Comparison of ENCODE assay signal across 19 cellular contexts in the genomic region with DNA sequence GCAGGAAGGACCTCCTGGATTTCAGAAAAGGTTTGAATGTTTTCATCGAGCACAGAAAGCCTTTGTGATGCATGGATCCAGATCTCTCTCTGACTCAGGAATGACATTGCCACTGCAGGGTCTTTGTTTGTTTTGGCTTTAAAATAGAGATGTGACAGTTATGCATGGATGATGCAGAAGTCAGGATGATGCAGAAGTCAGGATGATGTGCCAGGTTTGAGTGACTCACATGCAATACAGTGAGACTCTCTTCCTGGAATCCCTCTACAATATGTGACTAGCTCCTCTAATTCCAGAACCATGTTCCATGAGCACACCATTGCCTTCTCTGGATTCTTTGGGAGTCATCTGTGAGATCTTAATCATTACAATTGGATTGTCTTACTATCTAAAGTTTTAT.
DNase-seq lines count a peak whose midpoint lies in the region; ATAC-seq and TF ChIP-seq lines count a peak whose summit lies in the region.
"Had no signal": no experiment of that assay in that cellular context is flagged by ENCODE, and none has a peak within 500 bp of the region (broad histone marks: within the 10 kb centered on the region; RNA-seq: fewer than 3 reads in every experiment).

No MANE protein-coding gene starts in this region.

- no peaks in the 10 kb centered on the region for H3K9me2 ChIP-seq in SK-N-SH
- no peaks in the 10 kb centered on the region for H3K9me2 ChIP-seq in Karpas-422 (replicated peaks; ENCODE audit: insufficient read depth, low read length)

- no peak overlapping the region for H3K4me2 ChIP-seq in SK-N-SH
- no peak overlapping the region for H3K4me2 ChIP-seq in Karpas-422 (ENCODE audit: low read depth, low read length, poor library complexity, severe bottlenecking)

- no peaks in the 10 kb centered on the region for H3K9me3 ChIP-seq in HUES48 (ENCODE audit: control insufficient read depth, insufficient read depth, low read length)
- H3K9me3 ChIP-seq in SK-N-SH: no peaks in the 10 kb centered on the region
- H3K9me3 ChIP-seq in Karpas-422 (ENCODE audit: low read length): no peaks in the 10 kb centered on the region
- H3K9me3 ChIP-seq: spleen had no signal

- no peaks in the 10 kb centered on the region for H3K36me3 ChIP-seq in HUES48 (ENCODE audit: control insufficient read depth, insufficient read depth, low read length)
- no peaks in the 10 kb centered on the region for H3K36me3 ChIP-seq in SK-N-SH (replicated peaks in 1 of 2; ENCODE audit: control insufficient read depth in 1 of 2, insufficient read depth in 2 of 2, low read length in 1 of 2)
- H3K36me3 ChIP-seq in Karpas-422 (ENCODE audit: insufficient read depth, low read length): no peaks in the 10 kb centered on the region
- H3K36me3 ChIP-seq: spleen had no signal

- TF ChIP-seq CTCF in SK-N-SH (IDR thresholded peaks at IDR 0.05): no peak

- H3K4me1 ChIP-seq in HUES48 (ENCODE audit: control insufficient read depth, insufficient read depth, low read length): peaks cover 29% of the 10 kb centered on the region
- peaks cover 0 to 4% of the 10 kb centered on the region in 2 experiments; a peak in 1 of 4 replicates for H3K4me1 ChIP-seq in SK-N-SH (ENCODE audit: control insufficient read depth in 1 of 2, insufficient read depth in 2 of 2, low read depth in 1 of 2, low read length in 1 of 2)
- peaks cover 6% of the 10 kb centered on the region for H3K4me1 ChIP-seq in Karpas-422 (ENCODE audit: low read length)
- H3K4me1 ChIP-seq: spleen had no signal

- no peak overlapping the region for H2AFZ ChIP-seq in SK-N-SH (ENCODE audit: low read depth)
- no peak overlapping the region for H2AFZ ChIP-seq in Karpas-422 (ENCODE audit: low read length)

- H3K27me3 ChIP-seq in HUES48 (ENCODE audit: control insufficient read depth, insufficient read depth, low read length) (no peaks in the 10 kb centered on the region), SK-N-SH (ENCODE audit: insufficient read depth) (no peaks in the 10 kb centered on the region), Karpas-422 (ENCODE audit: low read length) (no peaks in the 10 kb centered on the region)

- DNase-seq in AG20443 (ENCODE audit: low spot score) (peak; percentile 70), SK-N-SH (peak; percentile 30), fibroblast of the conjunctiva (ENCODE audit: low read depth) (peak; percentile 18), occipital lobe (lab: John Stamatoyannopoulos, UW) (no peak), germinal center (ENCODE audit: low spot score) (no peak), Karpas-422 (no peak)
- DNase-seq: activated B cell treated with CpG ODN at 0.5 μM for 24 hours; activated naive CD4-positive, alpha-beta T cell treated with anti-CD3 and anti-CD28 coated beads for 36 hours; central memory CD4-positive, alpha-beta T cell; glutamatergic neuron; H7; KG1; kidney; NCI-H2081 treated with DMSO at 0.1 percent for 48 hours; spleen; stimulated activated naive CD8-positive, alpha-beta T cell treated with anti-CD3 and anti-CD28 coated beads, Interleukin-15, amount 100 ng/mL, for 72 hours; SW 1271 had no signal

- TF ChIP-seq EP300 in SK-N-SH (IDR thresholded peaks at IDR 0.05; ENCODE audit: borderline replicate concordance in 1 of 2, low read depth in 1 of 2, low read length in 1 of 2): no peak

- 0% methylated on average over 1 of the region's 1 CpG for WGBS in SK-N-SH (ENCODE audit: low lambda C conversion rate)

- no peak for TF ChIP-seq RAD21 in SK-N-SH (IDR thresholded peaks at IDR 0.05; ENCODE audit: low read length)

- H3K79me2 ChIP-seq in SK-N-SH (ENCODE audit: insufficient read depth): no peaks in the 10 kb centered on the region
- H3K79me2 ChIP-seq in Karpas-422 (ENCODE audit: low read length): no peaks in the 10 kb centered on the region

- CTCF ChIA-PET in SK-N-SH (lab: Yijun Ruan, JAX): interaction anchor here (0.5 kb wide), 1 partner anchor 22 kb away, joined by 3 read pairs; no protein-coding TSS in a partner anchor

- H3K27ac ChIP-seq in HUES48 (ENCODE audit: low read depth, low read length) (peak overlapping the region; percentile 69), SK-N-SH (ENCODE audit: low read depth in 2 of 2, low read length in 1 of 2) (no peak overlapping the region), Karpas-422 (ENCODE audit: low read length) (no peak overlapping the region)
- H3K27ac ChIP-seq: spleen had no signal

- POLR2A ChIA-PET in SK-N-SH (lab: Yijun Ruan, JAX): no interaction called here

- H3K4me3 ChIP-seq in HUES48 (ENCODE audit: low read depth, low read length) (no peak overlapping the region), SK-N-SH (ENCODE audit: low read depth in 2 of 2, low read length in 1 of 2) (no peak overlapping the region), Karpas-422 (ENCODE audit: low read length) (no peak overlapping the region)
- H3K4me3 ChIP-seq: spleen had no signal

- no peak overlapping the region for H3K9ac ChIP-seq in HUES48 (ENCODE audit: low read depth, low read length)
- H3K9ac ChIP-seq in SK-N-SH: no peak overlapping the region
- no peak overlapping the region for H3K9ac ChIP-seq in Karpas-422 (ENCODE audit: low read length)

- H4K20me1 ChIP-seq in SK-N-SH (ENCODE audit: insufficient read depth) (no peaks in the 10 kb centered on the region), Karpas-422 (ENCODE audit: insufficient read depth, low read depth, low read length) (no peaks in the 10 kb centered on the region)

- H3F3A ChIP-seq in SK-N-SH (replicated peaks; ENCODE audit: insufficient read depth): no peaks in the 10 kb centered on the region

- ATAC-seq in HG03571 (IDR thresholded peaks at IDR 0.05; ENCODE audit: unreplicated experiment): no peak
- ATAC-seq: stimulated activated naive CD8-positive, alpha-beta T cell treated with anti-CD3 and anti-CD28 coated beads, Interleukin-15, amount 100 ng/mL, for 72 hours had no signal

TF ChIP-seq in SK-N-SH, 30 proteins besides CTCF, POLR2A, EP300 and RAD21:
- TF ChIP-seq, protein P1, sequence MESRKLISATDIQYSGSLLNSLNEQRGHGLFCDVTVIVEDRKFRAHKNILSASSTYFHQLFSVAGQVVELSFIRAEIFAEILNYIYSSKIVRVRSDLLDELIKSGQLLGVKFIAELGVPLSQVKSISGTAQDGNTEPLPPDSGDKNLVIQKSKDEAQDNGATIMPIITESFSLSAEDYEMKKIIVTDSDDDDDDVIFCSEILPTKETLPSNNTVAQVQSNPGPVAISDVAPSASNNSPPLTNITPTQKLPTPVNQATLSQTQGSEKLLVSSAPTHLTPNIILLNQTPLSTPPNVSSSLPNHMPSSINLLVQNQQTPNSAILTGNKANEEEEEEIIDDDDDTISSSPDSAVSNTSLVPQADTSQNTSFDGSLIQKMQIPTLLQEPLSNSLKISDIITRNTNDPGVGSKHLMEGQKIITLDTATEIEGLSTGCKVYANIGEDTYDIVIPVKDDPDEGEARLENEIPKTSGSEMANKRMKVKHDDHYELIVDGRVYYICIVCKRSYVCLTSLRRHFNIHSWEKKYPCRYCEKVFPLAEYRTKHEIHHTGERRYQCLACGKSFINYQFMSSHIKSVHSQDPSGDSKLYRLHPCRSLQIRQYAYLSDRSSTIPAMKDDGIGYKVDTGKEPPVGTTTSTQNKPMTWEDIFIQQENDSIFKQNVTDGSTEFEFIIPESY (IDR thresholded peaks at IDR 0.05; ENCODE audit: borderline replicate concordance, low read depth): no peak
- TF ChIP-seq POLR2AphosphoS5 (IDR thresholded peaks at IDR 0.05; ENCODE audit: low read depth, low read length): no peak
- TF ChIP-seq TEAD4 (IDR thresholded peaks at IDR 0.05; ENCODE audit: borderline replicate concordance, insufficient read depth): no peak
- no peak for TF ChIP-seq ELF1 (IDR thresholded peaks at IDR 0.05)
- TF ChIP-seq, protein P2, sequence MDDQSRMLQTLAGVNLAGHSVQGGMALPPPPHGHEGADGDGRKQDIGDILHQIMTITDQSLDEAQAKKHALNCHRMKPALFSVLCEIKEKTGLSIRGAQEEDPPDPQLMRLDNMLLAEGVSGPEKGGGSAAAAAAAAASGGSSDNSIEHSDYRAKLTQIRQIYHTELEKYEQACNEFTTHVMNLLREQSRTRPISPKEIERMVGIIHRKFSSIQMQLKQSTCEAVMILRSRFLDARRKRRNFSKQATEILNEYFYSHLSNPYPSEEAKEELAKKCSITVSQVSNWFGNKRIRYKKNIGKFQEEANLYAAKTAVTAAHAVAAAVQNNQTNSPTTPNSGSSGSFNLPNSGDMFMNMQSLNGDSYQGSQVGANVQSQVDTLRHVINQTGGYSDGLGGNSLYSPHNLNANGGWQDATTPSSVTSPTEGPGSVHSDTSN (IDR thresholded peaks at IDR 0.05): no peak
- TF ChIP-seq SIN3A (IDR thresholded peaks at IDR 0.05; ENCODE audit: borderline replicate concordance, low read depth, low read length): no peak
- TF ChIP-seq YY1 (IDR thresholded peaks at IDR 0.05; ENCODE audit: low read depth): no peak
- TF ChIP-seq FOXM1 (IDR thresholded peaks at IDR 0.05; ENCODE audit: low read depth): no peak
- TF ChIP-seq GATA2 (CRISPR knock-in tag; IDR thresholded peaks at IDR 0.05): no peak
- no peak for TF ChIP-seq FOXJ3 (CRISPR knock-in tag; IDR thresholded peaks at IDR 0.05)

Comparison
In these comparisons a context has a peak if more than half of its experiments do, and no peak if none do; other contexts are left out.
1. DNase-seq: peak in AG20443 (single experiment), SK-N-SH (single experiment) and fibroblast of the conjunctiva (single experiment); none in occipital lobe (single experiment), germinal center (single experiment) and Karpas-422 (single experiment).